10 cellular contexts compared by ENCODE assay signal in the genomic region with DNA sequence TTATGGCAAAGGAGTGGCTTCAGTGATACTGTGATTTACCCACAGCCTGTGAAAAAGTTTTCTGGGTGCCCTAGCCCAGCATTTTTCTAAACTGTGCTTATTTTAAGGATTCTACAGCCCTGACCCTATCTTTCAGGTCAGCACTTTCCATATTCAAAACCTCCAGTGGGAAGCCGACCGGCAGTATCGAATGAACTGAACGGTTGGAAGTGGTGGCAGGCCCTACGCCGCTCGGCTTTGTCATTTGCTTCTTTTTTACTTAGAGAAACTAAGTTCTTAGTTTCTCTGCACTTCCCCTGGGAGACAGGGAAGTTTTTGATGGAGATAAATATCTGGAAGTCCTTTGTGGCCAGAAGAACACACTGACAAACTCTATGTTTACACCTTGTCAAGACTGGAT. TPM values are rescaled to one million over a fixed set of nuclear protein-coding genes. Genes with fewer than 3 reads are reported as not detected.
DNase-seq lines count a peak whose midpoint lies in the region; ATAC-seq and TF ChIP-seq lines count a peak whose summit lies in the region.
"Had no signal": no experiment of that assay in that cellular context is flagged by ENCODE, and none has a peak within 500 bp of the region (broad histone marks: within the 10 kb centered on the region; RNA-seq: fewer than 3 reads in every experiment).

No MANE protein-coding gene starts in this region.

- H3K36me3 ChIP-seq in Caco-2 (ENCODE audit: control insufficient read depth, insufficient read depth, low read length): no peaks in the 10 kb centered on the region
- H3K36me3 ChIP-seq: MG63 had no signal

- H3K4me1 ChIP-seq in Caco-2: peaks cover 11% of the 10 kb centered on the region

- POLR2A ChIA-PET in Caco-2 (lab: Charles Lee): no interaction called here

- H3K27me3 Mint-ChIP-seq in Caco-2 (ENCODE audit: insufficient read depth, unreplicated experiment) (peaks cover 22% of the 10 kb centered on the region), endothelial cell (ENCODE audit: unreplicated experiment) (peaks cover 17% of the 10 kb centered on the region), osteocyte (ENCODE audit: unreplicated experiment) (peaks cover 61% of the 10 kb centered on the region)

- H3K36me3 Mint-ChIP-seq in Caco-2 (ENCODE audit: insufficient read depth, unreplicated experiment) (no peaks in the 10 kb centered on the region), endothelial cell (ENCODE audit: low read depth, unreplicated experiment) (peaks cover 9% of the 10 kb centered on the region), osteocyte (ENCODE audit: unreplicated experiment) (no peaks in the 10 kb centered on the region)

- H3K4me1 Mint-ChIP-seq in Caco-2 (ENCODE audit: low read depth, unreplicated experiment) (peaks cover 30% of the 10 kb centered on the region), endothelial cell (ENCODE audit: unreplicated experiment) (peaks cover 23% of the 10 kb centered on the region), osteocyte (ENCODE audit: unreplicated experiment) (peaks cover 11% of the 10 kb centered on the region)

- no peaks in the 10 kb centered on the region for H3K27me3 ChIP-seq in Caco-2 (replicated peaks; ENCODE audit: control insufficient read depth, insufficient read depth, low read length)

- DNase-seq in Caco-2 (no peak), NCI-H526 treated with DMSO at 0.1 percent for 48 hours (lab: John Stamatoyannopoulos, UW) (peak; percentile 61), endothelial cell (ENCODE audit: low spot score) (no peak), osteocyte (ENCODE audit: extremely low spot score, unreplicated experiment) (no peak), LoVo (ENCODE audit: low spot score) (no peak), AG08395 (ENCODE audit: low spot score) (no peak), NCI-H2227 treated with DMSO at 0.1 percent for 48 hours (lab: John Stamatoyannopoulos, UW) (no peak)
- DNase-seq: MG63 had no signal

- H3K9me3 ChIP-seq in Caco-2: no peaks in the 10 kb centered on the region
- H3K9me3 ChIP-seq: MG63 had no signal

- CTCF ChIA-PET in Caco-2 (lab: Charles Lee): interaction anchor here (1.0 to 1.7 kb wide), 2 partner anchors 8 to 48 kb away, joined by 5 to 7 read pairs; no protein-coding TSS in a partner anchor

- no peak for TF ChIP-seq CTCF in Caco-2 (IDR thresholded peaks at IDR 0.05; ENCODE audit: insufficient read depth in 1 of 2, low read depth in 1 of 2, low read length in 1 of 2, severe bottlenecking in 1 of 2, unreplicated experiment in 1 of 2)
- TF ChIP-seq CTCF in endothelial cell (IDR thresholded peaks at IDR 0.05; ENCODE audit: unreplicated experiment): no peak
- TF ChIP-seq CTCF in osteocyte (IDR thresholded peaks at IDR 0.05): no peak

- H3K27ac Mint-ChIP-seq in Caco-2 (ENCODE audit: unreplicated experiment) (peak overlapping the region; percentile 33), endothelial cell (ENCODE audit: unreplicated experiment) (no peak overlapping the region), osteocyte (ENCODE audit: unreplicated experiment) (no peak overlapping the region)

- H3K4me3 Mint-ChIP-seq in Caco-2 (ENCODE audit: unreplicated experiment) (peak overlapping the region; percentile 86), endothelial cell (ENCODE audit: unreplicated experiment) (peak overlapping the region; percentile 82), osteocyte (ENCODE audit: unreplicated experiment) (peak overlapping the region; percentile 20)

- intact Hi-C loops in Caco-2 (cut with micrococcal nuclease; ENCODE audit: unreplicated experiment): loop anchor here (5.0 kb wide), 1 partner anchor 80 kb away; a partner anchor contains a TSS

- BruUV-seq in Caco-2 (replicated peaks; lab: Mats Ljungman, UMichigan): TSS peak; percentile 28

- H3K9me3 Mint-ChIP-seq in Caco-2 (ENCODE audit: unreplicated experiment) (no peaks in the 10 kb centered on the region), endothelial cell (ENCODE audit: unreplicated experiment) (no peaks in the 10 kb centered on the region), osteocyte (ENCODE audit: unreplicated experiment) (no peaks in the 10 kb centered on the region)

- H3K4me3 ChIP-seq in Caco-2 (ENCODE audit: low read depth, low read length): peak overlapping the region; percentile 90

- ATAC-seq in HG03196 (IDR thresholded peaks at IDR 0.05; ENCODE audit: unreplicated experiment): no peak

RNA-seq across cellular contexts. Expression of a gene that starts 1.0 kb away (rescaled TPM):
- total RNA-seq in Caco-2 (2022) (15.8 TPM in 2 replicates), endothelial cell (ENCODE audit: unreplicated experiment) (5.0 TPM), osteocyte (0.21 TPM in 1 of 2 replicates, not detected in the other)

RNA-seq across cellular contexts. Expression of a gene that starts 56.6 kb away (rescaled TPM):
- total RNA-seq in Caco-2 (2022): not detected in 2 replicates
- total RNA-seq in endothelial cell (ENCODE audit: unreplicated experiment): 16.5 TPM
- not detected in 2 replicates for total RNA-seq in osteocyte
- total RNA-seq: ureter had no signal

Comparison
In these comparisons a context has a peak if more than half of its experiments do, and no peak if none do; other contexts are left out.
1. H3K4me3 Mint-ChIP-seq: peak in every context shown above with its lines; median percentile 86 in Caco-2; 82 in endothelial cell; 20 in osteocyte.
2. RNA of a gene that starts 56.6 kb away (total RNA-seq): 16.5 TPM in endothelial cell (single experiment); not detected in Caco-2 and not detected in osteocyte; every median in the first group is over 10 times any median in the second.